Comparison of ENCODE assay signal across 20 cellular contexts in genomic region chr14:23525611-23526010, GRCh38. TPM values are rescaled to one million over a fixed set of nuclear protein-coding genes. Genes with fewer than 3 reads are reported as not detected.
A peak's percentile ranks its signal among the peaks of the same experiment; 100 is the strongest.
DNase-seq lines count a peak whose midpoint lies in the region; ATAC-seq and TF ChIP-seq lines count a peak whose summit lies in the region.
"Had no signal": no experiment of that assay in that cellular context is flagged by ENCODE, and none has a peak within 500 bp of the region (broad histone marks: within the 10 kb centered on the region; RNA-seq: fewer than 3 reads in every experiment).

No MANE protein-coding gene starts in this region.

- no peak overlapping the region for H3K4me3 Mint-ChIP-seq in activated CD4-positive, alpha-beta T cell treated with anti-CD3 and anti-CD28 coated beads, Interleukin-2, amount 10 ng/mL, durations not matched to agents 7 days and 5 days
- no peak overlapping the region for H3K4me3 Mint-ChIP-seq in natural killer cell treated with Interleukin-12 subunit alpha and Interleukin-12 subunit beta and Interleukin-15 and Interleukin-18, amount 100 ng/mL, for 72 hours
- H3K4me3 Mint-ChIP-seq: CD4-positive, alpha-beta memory T cell; IgD-negative memory B cell had no signal

- no peaks in the 10 kb centered on the region for H3K27me3 Mint-ChIP-seq in activated CD4-positive, alpha-beta T cell treated with anti-CD3 and anti-CD28 coated beads, Interleukin-2, amount 10 ng/mL, durations not matched to agents 7 days and 5 days
- H3K27me3 Mint-ChIP-seq in natural killer cell treated with Interleukin-12 subunit alpha and Interleukin-12 subunit beta and Interleukin-15 and Interleukin-18, amount 100 ng/mL, for 72 hours: no peaks in the 10 kb centered on the region
- H3K27me3 Mint-ChIP-seq: CD4-positive, alpha-beta memory T cell; IgD-negative memory B cell had no signal

- DNase-seq in NCI-H524 (lab: John Stamatoyannopoulos, UW): peak; percentile 37 to 76
- no peak for DNase-seq in NCI-H524 treated with DMSO at 0.1 percent for 48 hours (lab: John Stamatoyannopoulos, UW)
- DNase-seq in NCI-H2171 (lab: John Stamatoyannopoulos, UW): peak; percentile 50
- DNase-seq in WERI-Rb-1: peak; percentile 59
- DNase-seq in myocyte (ENCODE audit: low read depth): peak; percentile 11
- DNase-seq in COLO829 (ENCODE audit: low spot score): no peak
- DNase-seq in activated CD4-positive, alpha-beta T cell treated with anti-CD3 and anti-CD28 coated beads, Interleukin-2, amount 10 ng/mL, durations not matched to agents 7 days and 5 days: no peak
- no peak for DNase-seq in natural killer cell treated with Interleukin-12 subunit alpha and Interleukin-12 subunit beta and Interleukin-15 and Interleukin-18, amount 100 ng/mL, for 72 hours (ENCODE audit: low spot score)
- DNase-seq: AML-193; Calu3; CD4-positive, alpha-beta memory T cell; DMS79 treated with DMSO at 0.1 percent for 48 hours; GF-D8; GOT3 had no signal

- peak overlapping the region; percentile 22; the same call in 1 of the 2 replicates for H3K27ac ChIP-seq in WERI-Rb-1
- H3K27ac ChIP-seq: 22Rv1, A549, C4-2B had no signal

- peaks cover 6% of the 10 kb centered on the region for H3K36me3 ChIP-seq in WERI-Rb-1
- H3K36me3 ChIP-seq: HAP-1 had no signal

- POLR2A ChIA-PET in activated CD4-positive, alpha-beta T cell treated with anti-CD3 and anti-CD28 coated beads, Interleukin-2, amount 10 ng/mL, durations not matched to agents 7 days and 5 days (lab: Charles Lee): no interaction called here

- no peak for ATAC-seq in natural killer cell treated with Interleukin-12 subunit alpha and Interleukin-12 subunit beta and Interleukin-15 and Interleukin-18, amount 100 ng/mL, for 72 hours
- ATAC-seq: A549 had no signal

- no peaks in the 10 kb centered on the region for H3K9me3 Mint-ChIP-seq in activated CD4-positive, alpha-beta T cell treated with anti-CD3 and anti-CD28 coated beads, Interleukin-2, amount 10 ng/mL, durations not matched to agents 7 days and 5 days
- no peaks in the 10 kb centered on the region for H3K9me3 Mint-ChIP-seq in natural killer cell treated with Interleukin-12 subunit alpha and Interleukin-12 subunit beta and Interleukin-15 and Interleukin-18, amount 100 ng/mL, for 72 hours
- H3K9me3 Mint-ChIP-seq: CD4-positive, alpha-beta memory T cell; IgD-negative memory B cell had no signal

- no peaks in the 10 kb centered on the region for H3K27me3 ChIP-seq in WERI-Rb-1 (ENCODE audit: insufficient read depth, low read depth, severe bottlenecking)

- H3K9me3 ChIP-seq in WERI-Rb-1 (ENCODE audit: severe bottlenecking): no peaks in the 10 kb centered on the region
- H3K9me3 ChIP-seq: A549, HAP-1 had no signal

- H3K4me3 ChIP-seq in WERI-Rb-1 (ENCODE audit: low read depth, low read length): no peak overlapping the region
- H3K4me3 ChIP-seq: A549, HAP-1 had no signal

- no peaks in the 10 kb centered on the region for H3K36me3 Mint-ChIP-seq in activated CD4-positive, alpha-beta T cell treated with anti-CD3 and anti-CD28 coated beads, Interleukin-2, amount 10 ng/mL, durations not matched to agents 7 days and 5 days (ENCODE audit: low read depth)
- no peaks in the 10 kb centered on the region for H3K36me3 Mint-ChIP-seq in natural killer cell treated with Interleukin-12 subunit alpha and Interleukin-12 subunit beta and Interleukin-15 and Interleukin-18, amount 100 ng/mL, for 72 hours
- H3K36me3 Mint-ChIP-seq: CD4-positive, alpha-beta memory T cell; IgD-negative memory B cell had no signal

- CTCF ChIA-PET in activated CD4-positive, alpha-beta T cell treated with anti-CD3 and anti-CD28 coated beads, Interleukin-2, amount 10 ng/mL, durations not matched to agents 7 days and 5 days (lab: Charles Lee): interaction anchor here (1.0 kb wide), 1 partner anchor 17 kb away, joined by 3 read pairs; no protein-coding TSS in a partner anchor

- peak; percentile 40 for TF ChIP-seq CTCF in WERI-Rb-1 (IDR thresholded peaks at IDR 0.05; ENCODE audit: low read depth, low read length)

- H3K4me1 Mint-ChIP-seq in activated CD4-positive, alpha-beta T cell treated with anti-CD3 and anti-CD28 coated beads, Interleukin-2, amount 10 ng/mL, durations not matched to agents 7 days and 5 days: peaks cover 4% of the 10 kb centered on the region
- peaks cover 0 to 3% of the 10 kb centered on the region in 2 donors for H3K4me1 Mint-ChIP-seq in natural killer cell treated with Interleukin-12 subunit alpha and Interleukin-12 subunit beta and Interleukin-15 and Interleukin-18, amount 100 ng/mL, for 72 hours (ENCODE audit: low read depth in 2 of 2)
- H3K4me1 Mint-ChIP-seq: CD4-positive, alpha-beta memory T cell; IgD-negative memory B cell had no signal

- H3K27ac Mint-ChIP-seq in activated CD4-positive, alpha-beta T cell treated with anti-CD3 and anti-CD28 coated beads, Interleukin-2, amount 10 ng/mL, durations not matched to agents 7 days and 5 days: no peak overlapping the region
- H3K27ac Mint-ChIP-seq in natural killer cell treated with Interleukin-12 subunit alpha and Interleukin-12 subunit beta and Interleukin-15 and Interleukin-18, amount 100 ng/mL, for 72 hours: no peak overlapping the region
- H3K27ac Mint-ChIP-seq: IgD-negative memory B cell had no signal

RNA-seq across cellular contexts. Expression of gene ZFHX2, which starts 26.0 kb away (rescaled TPM):
- 0.05 and 0.31 TPM in 2 replicates for total RNA-seq in myocyte
- 1.9 TPM for polyA plus RNA-seq in myocyte (2012)
- 1 to 10 TPM; 1.0 to 1.1 TPM for total RNA-seq in activated CD4-positive, alpha-beta T cell treated with anti-CD3 and anti-CD28 coated beads, Interleukin-2, amount 10 ng/mL, durations not matched to agents 7 days and 5 days
- 1 to 10 TPM; 2.8 to 4.9 TPM for total RNA-seq in natural killer cell treated with Interleukin-12 subunit alpha and Interleukin-12 subunit beta and Interleukin-15 and Interleukin-18, amount 100 ng/mL, for 72 hours
- polyA plus RNA-seq: CD4-positive, alpha-beta memory T cell had no signal

RNA-seq across cellular contexts. Expression of gene THTPA, which starts 30.5 kb away (rescaled TPM):
- total RNA-seq in myocyte: 31.6 and 42.1 TPM in 2 replicates
- polyA plus RNA-seq in myocyte (2012): 30.8 TPM
- total RNA-seq in activated CD4-positive, alpha-beta T cell treated with anti-CD3 and anti-CD28 coated beads, Interleukin-2, amount 10 ng/mL, durations not matched to agents 7 days and 5 days: 10 to 100 TPM in 1 of 2 experiments, 1 to 10 TPM in 1; 8.1 to 12.7 TPM
- 10 to 100 TPM; 10.6 to 11.7 TPM for total RNA-seq in natural killer cell treated with Interleukin-12 subunit alpha and Interleukin-12 subunit beta and Interleukin-15 and Interleukin-18, amount 100 ng/mL, for 72 hours

RNA-seq across cellular contexts. Expression of gene AP1G2, which starts 42.0 kb away (rescaled TPM):
- 10.0 and 10.2 TPM in 2 replicates for total RNA-seq in myocyte
- polyA plus RNA-seq in myocyte (2012): 18.9 TPM
- 100 to 1,000 TPM; 306 to 333 TPM for total RNA-seq in activated CD4-positive, alpha-beta T cell treated with anti-CD3 and anti-CD28 coated beads, Interleukin-2, amount 10 ng/mL, durations not matched to agents 7 days and 5 days
- 100 to 1,000 TPM; 151 to 229 TPM for total RNA-seq in natural killer cell treated with Interleukin-12 subunit alpha and Interleukin-12 subunit beta and Interleukin-15 and Interleukin-18, amount 100 ng/mL, for 72 hours

RNA-seq across cellular contexts. Expression of gene JPH4, which starts 53.0 kb away (rescaled TPM):
- not detected in 2 replicates for total RNA-seq in myocyte
- polyA plus RNA-seq in myocyte (2012): 0.04 TPM
- not detected for total RNA-seq in activated CD4-positive, alpha-beta T cell treated with anti-CD3 and anti-CD28 coated beads, Interleukin-2, amount 10 ng/mL, durations not matched to agents 7 days and 5 days
- under 1 TPM in 1 of 2 donors, not detected in 1; 0.07 TPM for total RNA-seq in natural killer cell treated with Interleukin-12 subunit alpha and Interleukin-12 subunit beta and Interleukin-15 and Interleukin-18, amount 100 ng/mL, for 72 hours
- total RNA-seq: Calu3; CD4-positive, alpha-beta memory T cell had no signal
- polyA plus RNA-seq: BJ had no signal

RNA-seq across cellular contexts. Expression of gene NGDN, which starts 56.1 kb away (rescaled TPM):
- 34.3 and 39.5 TPM in 2 replicates for total RNA-seq in myocyte
- 30.9 TPM for polyA plus RNA-seq in myocyte (2012)
- total RNA-seq in activated CD4-positive, alpha-beta T cell treated with anti-CD3 and anti-CD28 coated beads, Interleukin-2, amount 10 ng/mL, durations not matched to agents 7 days and 5 days: 10 to 100 TPM; 46.4 to 47.3 TPM
- total RNA-seq in natural killer cell treated with Interleukin-12 subunit alpha and Interleukin-12 subunit beta and Interleukin-15 and Interleukin-18, amount 100 ng/mL, for 72 hours: 10 to 100 TPM; 65.6 to 65.7 TPM

Comparison
In these comparisons a context has a peak if more than half of its experiments do, and no peak if none do; other contexts are left out.
1. DNase-seq: peak in NCI-H524 (2 of 2), NCI-H2171 (single experiment), WERI-Rb-1 (single experiment) and myocyte (single experiment); none in NCI-H524 treated with DMSO at 0.1 percent for 48 hours (single experiment), COLO829 (single experiment), activated CD4-positive, alpha-beta T cell treated with anti-CD3 and anti-CD28 coated beads, Interleukin-2, amount 10 ng/mL, durations not matched to agents 7 days and 5 days (single experiment) and natural killer cell treated with Interleukin-12 subunit alpha and Interleukin-12 subunit beta and Interleukin-15 and Interleukin-18, amount 100 ng/mL, for 72 hours (single experiment).
2. RNA of gene AP1G2, which starts 42.0 kb away (total RNA-seq): 306 to 333 TPM in activated CD4-positive, alpha-beta T cell treated with anti-CD3 and anti-CD28 coated beads, Interleukin-2, amount 10 ng/mL, durations not matched to agents 7 days and 5 days and 151 to 229 TPM in natural killer cell treated with Interleukin-12 subunit alpha and Interleukin-12 subunit beta and Interleukin-15 and Interleukin-18, amount 100 ng/mL, for 72 hours; 10.0 to 10.2 TPM in myocyte; every median in the first group is over 10 times any median in the second.